In the genomic region with DNA sequence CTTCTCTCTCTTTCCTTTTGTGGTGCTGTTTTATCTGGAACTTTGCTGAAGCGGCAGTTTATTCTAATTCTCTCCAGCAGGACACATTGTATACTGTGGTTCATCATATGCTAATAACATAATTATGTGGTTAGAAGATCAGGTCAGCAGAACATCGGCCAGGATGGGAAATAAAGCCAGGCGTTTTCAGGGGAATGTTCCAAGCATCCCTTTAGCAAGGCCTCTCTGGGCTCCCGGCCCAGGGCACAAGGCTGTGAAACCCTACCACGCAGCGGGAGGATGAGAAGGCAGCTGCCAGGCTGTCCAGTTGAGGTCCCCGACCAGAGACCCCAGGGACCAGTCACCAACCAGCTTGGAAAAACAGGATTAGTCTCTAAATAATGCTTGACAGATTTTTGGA, we compare ENCODE assay signal across 1 cellular context.
TF ChIP-seq lines count a peak whose summit lies in the region.

No MANE protein-coding gene starts in this region.

TF ChIP-seq in K562, 482 proteins besides CTCF, POLR2A, EP300 and RAD21 (continued from another document):
- TF ChIP-seq ZNF77 (CRISPR knock-in tag; IDR thresholded peaks at IDR 0.05): no peak
